In genomic region chr15:43794269-43795037, GRCh38 we compare ENCODE assay signal across 9 cellular contexts. TPM values are rescaled to one million over a fixed set of nuclear protein-coding genes. Genes with fewer than 3 reads are reported as not detected.
DNase-seq lines count a peak whose midpoint lies in the region; ATAC-seq, FAIRE-seq and TF ChIP-seq lines count a peak whose summit lies in the region.
"Had no signal": no experiment of that assay in that cellular context is flagged by ENCODE, and none has a peak within 500 bp of the region (broad histone marks: within the 10 kb centered on the region; RNA-seq: fewer than 3 reads in every experiment).

No MANE protein-coding gene starts in this region.

- H3K4me1 ChIP-seq in DOHH2 (ENCODE audit: control insufficient read depth, low read length), result peaks cover 87% of the 10 kb centered on the region

- H3K27me3 ChIP-seq in DOHH2 (ENCODE audit: control insufficient read depth, low read length), result no peaks in the 10 kb centered on the region

- H3K4me2 ChIP-seq in DOHH2 (ENCODE audit: low read length), result peak overlapping the region; percentile 79

- H3F3A ChIP-seq in DOHH2 (ENCODE audit: control insufficient read depth, insufficient read depth), result peaks cover 68% of the 10 kb centered on the region

- H3K9me3 ChIP-seq in DOHH2 (ENCODE audit: control insufficient read depth, insufficient read depth, low read length), result no peaks in the 10 kb centered on the region

- 0 out of 2 replicates have a peak, but pooled peaks cover 4% of the 10 kb centered on the region for H4K20me1 ChIP-seq in DOHH2 (ENCODE audit: control insufficient read depth, insufficient read depth, low read depth, low read length)

- H3K27ac ChIP-seq in DOHH2 (ENCODE audit: low read depth, low read length), result peak overlapping the region; percentile 99

- no peak for TF ChIP-seq CTCF in DOHH2 (IDR thresholded peaks at IDR 0.05; ENCODE audit: low read depth, low read length, poor library complexity, severe bottlenecking)
- TF ChIP-seq CTCF in endothelial cell (IDR thresholded peaks at IDR 0.05; ENCODE audit: unreplicated experiment), result no peak
- no peak for TF ChIP-seq CTCF in osteocyte (IDR thresholded peaks at IDR 0.05)

- DNase-seq in RCC 7860 (ENCODE audit: low spot score) (peak; percentile 81), endothelial cell (ENCODE audit: low spot score) (no peak), osteocyte (ENCODE audit: extremely low spot score, unreplicated experiment) (no peak), H54 (ENCODE audit: insufficient read length, low spot score) (no peak), NCI-H1092 (lab: John Stamatoyannopoulos, UW) (no peak), NCI-H1105 (lab: John Stamatoyannopoulos, UW) (no peak)
- DNase-seq: NCI-H2171 treated with DMSO at 0.1 percent for 48 hours had no signal

- H3K9me3 Mint-ChIP-seq in endothelial cell (ENCODE audit: unreplicated experiment) (no peaks in the 10 kb centered on the region), osteocyte (ENCODE audit: unreplicated experiment) (no peaks in the 10 kb centered on the region)

- peaks cover 37% of the 10 kb centered on the region for H3K79me2 ChIP-seq in DOHH2 (ENCODE audit: control insufficient read depth, low read length)

- H3K9me2 ChIP-seq in DOHH2 (replicated peaks; ENCODE audit: control insufficient read depth, low read length), result no peaks in the 10 kb centered on the region

- FAIRE-seq in RCC 7860 (lab: Jason Lieb, UNC) (no peak), H54 (lab: Jason Lieb, UNC) (no peak)

- H3K27ac Mint-ChIP-seq in endothelial cell (ENCODE audit: unreplicated experiment) (peak overlapping the region; percentile 9), osteocyte (ENCODE audit: unreplicated experiment) (peak overlapping the region; percentile 99)

- peaks cover 53% of the 10 kb centered on the region for H3K36me3 Mint-ChIP-seq in endothelial cell (ENCODE audit: low read depth, unreplicated experiment)
- peaks cover 26% of the 10 kb centered on the region for H3K36me3 Mint-ChIP-seq in osteocyte (ENCODE audit: unreplicated experiment)

- H3K4me1 Mint-ChIP-seq in endothelial cell (ENCODE audit: unreplicated experiment), result peaks cover 43% of the 10 kb centered on the region
- H3K4me1 Mint-ChIP-seq in osteocyte (ENCODE audit: unreplicated experiment), result peaks cover 48% of the 10 kb centered on the region

- H3K36me3 ChIP-seq in DOHH2 (ENCODE audit: control insufficient read depth, low read length), result peaks cover 74% of the 10 kb centered on the region

- peak overlapping the region; percentile 91 for H3K4me3 ChIP-seq in DOHH2 (ENCODE audit: low read length)

- no peak for TF ChIP-seq POLR2A in H54 (IDR thresholded peaks at IDR 0.05; ENCODE audit: low read depth, low read length)

- H3K4me3 Mint-ChIP-seq in endothelial cell (ENCODE audit: unreplicated experiment) (peak overlapping the region; percentile 99), osteocyte (ENCODE audit: unreplicated experiment) (peak overlapping the region; percentile 97)

- no peak for ATAC-seq in GM21619 (IDR thresholded peaks at IDR 0.05; ENCODE audit: unreplicated experiment)

- peaks cover 28% of the 10 kb centered on the region for H3K27me3 Mint-ChIP-seq in endothelial cell (ENCODE audit: unreplicated experiment)
- H3K27me3 Mint-ChIP-seq in osteocyte (ENCODE audit: unreplicated experiment), result no peaks in the 10 kb centered on the region

RNA-seq across cellular contexts. Expression of gene SERF2, which starts 2.3 kb away (rescaled TPM):
- total RNA-seq in endothelial cell (ENCODE audit: unreplicated experiment) (845 TPM), osteocyte (1,268 and 1,325 TPM in 2 replicates)

RNA-seq across cellular contexts. Expression of gene SERINC4, which starts 5.6 kb away (rescaled TPM):
- total RNA-seq in endothelial cell (ENCODE audit: unreplicated experiment) (not detected), osteocyte (not detected in 2 replicates)

RNA-seq across cellular contexts. Expression of gene HYPK, which starts 5.9 kb away (rescaled TPM):
- total RNA-seq in endothelial cell (ENCODE audit: unreplicated experiment) (6.5 TPM), osteocyte (13.7 and 14.0 TPM in 2 replicates)

RNA-seq across cellular contexts. Expression of gene ELL3, which starts 17.7 kb away (rescaled TPM):
- total RNA-seq in endothelial cell (ENCODE audit: unreplicated experiment) (1.9 TPM), osteocyte (1.6 and 2.3 TPM in 2 replicates)

RNA-seq across cellular contexts. Expression of gene MFAP1, which starts 30.0 kb away (rescaled TPM):
- 28.6 TPM for total RNA-seq in endothelial cell (ENCODE audit: unreplicated experiment)
- total RNA-seq in osteocyte, result 29.6 and 30.2 TPM in 2 replicates
